Comparison of ENCODE assay signal across 1 cellular context in genomic region chr1:15171271-15171908, GRCh38.
TF ChIP-seq lines count a peak whose summit lies in the region.

No MANE protein-coding gene starts in this region.

TF ChIP-seq in K562, 482 proteins besides CTCF, POLR2A, EP300 and RAD21 (continues in another document):
- TF ChIP-seq, protein P1, sequence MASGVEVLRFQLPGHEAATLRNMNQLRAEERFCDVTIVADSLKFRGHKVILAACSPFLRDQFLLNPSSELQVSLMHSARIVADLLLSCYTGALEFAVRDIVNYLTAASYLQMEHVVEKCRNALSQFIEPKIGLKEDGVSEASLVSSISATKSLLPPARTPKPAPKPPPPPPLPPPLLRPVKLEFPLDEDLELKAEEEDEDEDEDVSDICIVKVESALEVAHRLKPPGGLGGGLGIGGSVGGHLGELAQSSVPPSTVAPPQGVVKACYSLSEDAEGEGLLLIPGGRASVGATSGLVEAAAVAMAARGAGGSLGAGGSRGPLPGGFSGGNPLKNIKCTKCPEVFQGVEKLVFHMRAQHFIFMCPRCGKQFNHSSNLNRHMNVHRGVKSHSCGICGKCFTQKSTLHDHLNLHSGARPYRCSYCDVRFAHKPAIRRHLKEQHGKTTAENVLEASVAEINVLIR (CRISPR knock-in tag; IDR thresholded peaks at IDR 0.05): no peak
- TF ChIP-seq NCOR1 (IDR thresholded peaks at IDR 0.05) (no peak), SP2 (IDR thresholded peaks at IDR 0.05; ENCODE audit: extremely low read depth, low read depth, low read length, poor library complexity, severe bottlenecking) (no peak), ESRRA (IDR thresholded peaks at IDR 0.05; ENCODE audit: borderline replicate concordance, low read depth) (peak; percentile 89), ZKSCAN1 (IDR thresholded peaks at IDR 0.05; ENCODE audit: low read depth, low read length) (no peak), ZNF143 (CRISPR knock-in tag; IDR thresholded peaks at IDR 0.05) (peak; percentile 57; the same call in 1 of the 2 replicates), ZFP36 (IDR thresholded peaks at IDR 0.05; ENCODE audit: low read depth, low read length, partially characterized antibody) (no peak), PML (IDR thresholded peaks at IDR 0.05; ENCODE audit: low read length) (no peak), NBN (IDR thresholded peaks at IDR 0.05; ENCODE audit: low read depth) (no peak), IFI16 (CRISPR knock-in tag; IDR thresholded peaks at IDR 0.05) (no peak), BMI1 (IDR thresholded peaks at IDR 0.05; ENCODE audit: low read length) (no peak), NR1H2 (CRISPR knock-in tag; IDR thresholded peaks at IDR 0.05) (no peak), TCFL5 (CRISPR knock-in tag; conservative IDR thresholded peaks at IDR 0.05) (no peak), ZNF707 (CRISPR knock-in tag; conservative IDR thresholded peaks at IDR 0.05) (no peak), ZNF184 (CRISPR knock-in tag; IDR thresholded peaks at IDR 0.05) (no peak), KLF6 (CRISPR knock-in tag; IDR thresholded peaks at IDR 0.05; ENCODE audit: borderline replicate concordance) (no peak), BRCA1 (IDR thresholded peaks at IDR 0.05) (no peak), BRCA1 (CRISPR knock-in tag; IDR thresholded peaks at IDR 0.05) (no peak), NRF1 (conservative IDR thresholded peaks at IDR 0.05 in 1 of 2, IDR thresholded peaks at IDR 0.05 in 1 of 2) (no peak), ZNF764 (CRISPR knock-in tag; IDR thresholded peaks at IDR 0.05; ENCODE audit: low read depth) (no peak), ZNF780A (CRISPR knock-in tag; IDR thresholded peaks at IDR 0.05) (no peak), ELF4 (CRISPR knock-in tag; IDR thresholded peaks at IDR 0.05) (no peak), USF1 (CRISPR knock-in tag; IDR thresholded peaks at IDR 0.05) (no peak), ADNP (tag; IDR thresholded peaks at IDR 0.05) (no peak), MEF2D (tag; conservative IDR thresholded peaks at IDR 0.05; ENCODE audit: low read depth) (0 out of 2 replicates have a peak, but pooled peaks have one; percentile 15), HMG20B (CRISPR knock-in tag; IDR thresholded peaks at IDR 0.05) (no peak), YY1 (IDR thresholded peaks at IDR 0.05; ENCODE audit: borderline replicate concordance in 1 of 3, control insufficient read depth in 1 of 3, extremely low read depth in 1 of 3, insufficient read depth in 3 of 3, insufficient read length in 1 of 3, insufficient replicate concordance in 2 of 3, low read depth in 1 of 3, low read length in 2 of 3) (no peak), HMG20A (CRISPR knock-in tag; conservative IDR thresholded peaks at IDR 0.05) (no peak), HNRNPL (IDR thresholded peaks at IDR 0.05; ENCODE audit: low read depth, low read length) (no peak), CTBP1 (IDR thresholded peaks at IDR 0.05; ENCODE audit: borderline replicate concordance) (peak; percentile 21; the same call in 1 of the 2 replicates), FOSL1 (tag; conservative IDR thresholded peaks at IDR 0.05) (no peak), PHF21A (IDR thresholded peaks at IDR 0.05; ENCODE audit: borderline replicate concordance, low read depth) (no peak), CHCHD3 (CRISPR knock-in tag; IDR thresholded peaks at IDR 0.05) (no peak), ZFX (CRISPR knock-in tag; IDR thresholded peaks at IDR 0.05) (no peak), ZNF197 (CRISPR knock-in tag; IDR thresholded peaks at IDR 0.05; ENCODE audit: low read depth) (no peak), TAL1 (IDR thresholded peaks at IDR 0.05) (no peak), HCFC1 (IDR thresholded peaks at IDR 0.05; ENCODE audit: low read depth, low read length) (peak; percentile 75), ZBTB49 (CRISPR knock-in tag; IDR thresholded peaks at IDR 0.05; ENCODE audit: borderline replicate concordance) (no peak), SIX5 (IDR thresholded peaks at IDR 0.05; ENCODE audit: borderline replicate concordance in 1 of 2, insufficient read depth in 1 of 2, low read depth in 1 of 2, low read length in 2 of 2) (peak; percentile 20 to 26; a peak in 2 of 4 replicates), RUNX1 (IDR thresholded peaks at IDR 0.05; ENCODE audit: low read depth) (no peak), GABPA (tag; conservative IDR thresholded peaks at IDR 0.05; ENCODE audit: low read depth) (peak; percentile 20; the same call in 1 of the 2 replicates), NELFE (IDR thresholded peaks at IDR 0.05; ENCODE audit: insufficient read depth, insufficient read length) (no peak), RAD51 (IDR thresholded peaks at IDR 0.05; ENCODE audit: borderline replicate concordance, low read depth) (no peak), TFAP4 (CRISPR knock-in tag; IDR thresholded peaks at IDR 0.05; ENCODE audit: borderline replicate concordance) (peak; percentile 84; the same call in 1 of the 2 replicates), MYNN (IDR thresholded peaks at IDR 0.05) (no peak), MYNN (CRISPR knock-in tag; IDR thresholded peaks at IDR 0.05) (no peak), TARDBP (IDR thresholded peaks at IDR 0.05) (no peak), ZNF253 (CRISPR knock-in tag; conservative IDR thresholded peaks at IDR 0.05) (no peak), TCF3 (CRISPR knock-in tag; IDR thresholded peaks at IDR 0.05) (no peak), NR2C1 (IDR thresholded peaks at IDR 0.05) (no peak), NR2C1 (tag; IDR thresholded peaks at IDR 0.05) (peak; percentile 49)
- TF ChIP-seq, protein P2, sequence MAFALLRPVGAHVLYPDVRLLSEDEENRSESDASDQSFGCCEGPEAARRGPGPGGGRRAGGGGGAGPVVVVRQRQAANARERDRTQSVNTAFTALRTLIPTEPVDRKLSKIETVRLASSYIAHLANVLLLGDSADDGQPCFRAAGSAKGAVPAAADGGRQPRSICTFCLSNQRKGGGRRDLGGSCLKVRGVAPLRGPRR (CRISPR knock-in tag; IDR thresholded peaks at IDR 0.05): no peak
- TF ChIP-seq, protein P3, sequence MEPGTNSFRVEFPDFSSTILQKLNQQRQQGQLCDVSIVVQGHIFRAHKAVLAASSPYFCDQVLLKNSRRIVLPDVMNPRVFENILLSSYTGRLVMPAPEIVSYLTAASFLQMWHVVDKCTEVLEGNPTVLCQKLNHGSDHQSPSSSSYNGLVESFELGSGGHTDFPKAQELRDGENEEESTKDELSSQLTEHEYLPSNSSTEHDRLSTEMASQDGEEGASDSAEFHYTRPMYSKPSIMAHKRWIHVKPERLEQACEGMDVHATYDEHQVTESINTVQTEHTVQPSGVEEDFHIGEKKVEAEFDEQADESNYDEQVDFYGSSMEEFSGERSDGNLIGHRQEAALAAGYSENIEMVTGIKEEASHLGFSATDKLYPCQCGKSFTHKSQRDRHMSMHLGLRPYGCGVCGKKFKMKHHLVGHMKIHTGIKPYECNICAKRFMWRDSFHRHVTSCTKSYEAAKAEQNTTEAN (CRISPR knock-in tag; IDR thresholded peaks at IDR 0.05): no peak
- TF ChIP-seq, protein P4, sequence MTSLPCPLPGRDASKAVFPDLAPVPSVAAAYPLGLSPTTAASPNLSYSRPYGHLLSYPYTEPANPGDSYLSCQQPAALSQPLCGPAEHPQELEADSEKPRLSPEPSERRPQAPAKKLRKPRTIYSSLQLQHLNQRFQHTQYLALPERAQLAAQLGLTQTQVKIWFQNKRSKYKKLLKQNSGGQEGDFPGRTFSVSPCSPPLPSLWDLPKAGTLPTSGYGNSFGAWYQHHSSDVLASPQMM (CRISPR knock-in tag; IDR thresholded peaks at IDR 0.05): no peak
- TF ChIP-seq, protein P5, sequence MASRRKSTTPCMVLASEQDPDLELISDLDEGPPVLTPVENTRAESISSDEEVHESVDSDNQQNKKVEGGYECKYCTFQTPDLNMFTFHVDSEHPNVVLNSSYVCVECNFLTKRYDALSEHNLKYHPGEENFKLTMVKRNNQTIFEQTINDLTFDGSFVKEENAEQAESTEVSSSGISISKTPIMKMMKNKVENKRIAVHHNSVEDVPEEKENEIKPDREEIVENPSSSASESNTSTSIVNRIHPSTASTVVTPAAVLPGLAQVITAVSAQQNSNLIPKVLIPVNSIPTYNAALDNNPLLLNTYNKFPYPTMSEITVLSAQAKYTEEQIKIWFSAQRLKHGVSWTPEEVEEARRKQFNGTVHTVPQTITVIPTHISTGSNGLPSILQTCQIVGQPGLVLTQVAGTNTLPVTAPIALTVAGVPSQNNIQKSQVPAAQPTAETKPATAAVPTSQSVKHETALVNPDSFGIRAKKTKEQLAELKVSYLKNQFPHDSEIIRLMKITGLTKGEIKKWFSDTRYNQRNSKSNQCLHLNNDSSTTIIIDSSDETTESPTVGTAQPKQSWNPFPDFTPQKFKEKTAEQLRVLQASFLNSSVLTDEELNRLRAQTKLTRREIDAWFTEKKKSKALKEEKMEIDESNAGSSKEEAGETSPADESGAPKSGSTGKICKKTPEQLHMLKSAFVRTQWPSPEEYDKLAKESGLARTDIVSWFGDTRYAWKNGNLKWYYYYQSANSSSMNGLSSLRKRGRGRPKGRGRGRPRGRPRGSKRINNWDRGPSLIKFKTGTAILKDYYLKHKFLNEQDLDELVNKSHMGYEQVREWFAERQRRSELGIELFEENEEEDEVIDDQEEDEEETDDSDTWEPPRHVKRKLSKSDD (conservative IDR thresholded peaks at IDR 0.05; ENCODE audit: low read length): no peak
- TF ChIP-seq, protein P6, sequence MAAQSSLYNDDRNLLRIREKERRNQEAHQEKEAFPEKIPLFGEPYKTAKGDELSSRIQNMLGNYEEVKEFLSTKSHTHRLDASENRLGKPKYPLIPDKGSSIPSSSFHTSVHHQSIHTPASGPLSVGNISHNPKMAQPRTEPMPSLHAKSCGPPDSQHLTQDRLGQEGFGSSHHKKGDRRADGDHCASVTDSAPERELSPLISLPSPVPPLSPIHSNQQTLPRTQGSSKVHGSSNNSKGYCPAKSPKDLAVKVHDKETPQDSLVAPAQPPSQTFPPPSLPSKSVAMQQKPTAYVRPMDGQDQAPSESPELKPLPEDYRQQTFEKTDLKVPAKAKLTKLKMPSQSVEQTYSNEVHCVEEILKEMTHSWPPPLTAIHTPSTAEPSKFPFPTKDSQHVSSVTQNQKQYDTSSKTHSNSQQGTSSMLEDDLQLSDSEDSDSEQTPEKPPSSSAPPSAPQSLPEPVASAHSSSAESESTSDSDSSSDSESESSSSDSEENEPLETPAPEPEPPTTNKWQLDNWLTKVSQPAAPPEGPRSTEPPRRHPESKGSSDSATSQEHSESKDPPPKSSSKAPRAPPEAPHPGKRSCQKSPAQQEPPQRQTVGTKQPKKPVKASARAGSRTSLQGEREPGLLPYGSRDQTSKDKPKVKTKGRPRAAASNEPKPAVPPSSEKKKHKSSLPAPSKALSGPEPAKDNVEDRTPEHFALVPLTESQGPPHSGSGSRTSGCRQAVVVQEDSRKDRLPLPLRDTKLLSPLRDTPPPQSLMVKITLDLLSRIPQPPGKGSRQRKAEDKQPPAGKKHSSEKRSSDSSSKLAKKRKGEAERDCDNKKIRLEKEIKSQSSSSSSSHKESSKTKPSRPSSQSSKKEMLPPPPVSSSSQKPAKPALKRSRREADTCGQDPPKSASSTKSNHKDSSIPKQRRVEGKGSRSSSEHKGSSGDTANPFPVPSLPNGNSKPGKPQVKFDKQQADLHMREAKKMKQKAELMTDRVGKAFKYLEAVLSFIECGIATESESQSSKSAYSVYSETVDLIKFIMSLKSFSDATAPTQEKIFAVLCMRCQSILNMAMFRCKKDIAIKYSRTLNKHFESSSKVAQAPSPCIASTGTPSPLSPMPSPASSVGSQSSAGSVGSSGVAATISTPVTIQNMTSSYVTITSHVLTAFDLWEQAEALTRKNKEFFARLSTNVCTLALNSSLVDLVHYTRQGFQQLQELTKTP (IDR thresholded peaks at IDR 0.05; ENCODE audit: low read depth in 1 of 2, partially characterized antibody in 2 of 2): peak in 1 of 2 experiments; percentile 89
- TF ChIP-seq, protein P7, sequence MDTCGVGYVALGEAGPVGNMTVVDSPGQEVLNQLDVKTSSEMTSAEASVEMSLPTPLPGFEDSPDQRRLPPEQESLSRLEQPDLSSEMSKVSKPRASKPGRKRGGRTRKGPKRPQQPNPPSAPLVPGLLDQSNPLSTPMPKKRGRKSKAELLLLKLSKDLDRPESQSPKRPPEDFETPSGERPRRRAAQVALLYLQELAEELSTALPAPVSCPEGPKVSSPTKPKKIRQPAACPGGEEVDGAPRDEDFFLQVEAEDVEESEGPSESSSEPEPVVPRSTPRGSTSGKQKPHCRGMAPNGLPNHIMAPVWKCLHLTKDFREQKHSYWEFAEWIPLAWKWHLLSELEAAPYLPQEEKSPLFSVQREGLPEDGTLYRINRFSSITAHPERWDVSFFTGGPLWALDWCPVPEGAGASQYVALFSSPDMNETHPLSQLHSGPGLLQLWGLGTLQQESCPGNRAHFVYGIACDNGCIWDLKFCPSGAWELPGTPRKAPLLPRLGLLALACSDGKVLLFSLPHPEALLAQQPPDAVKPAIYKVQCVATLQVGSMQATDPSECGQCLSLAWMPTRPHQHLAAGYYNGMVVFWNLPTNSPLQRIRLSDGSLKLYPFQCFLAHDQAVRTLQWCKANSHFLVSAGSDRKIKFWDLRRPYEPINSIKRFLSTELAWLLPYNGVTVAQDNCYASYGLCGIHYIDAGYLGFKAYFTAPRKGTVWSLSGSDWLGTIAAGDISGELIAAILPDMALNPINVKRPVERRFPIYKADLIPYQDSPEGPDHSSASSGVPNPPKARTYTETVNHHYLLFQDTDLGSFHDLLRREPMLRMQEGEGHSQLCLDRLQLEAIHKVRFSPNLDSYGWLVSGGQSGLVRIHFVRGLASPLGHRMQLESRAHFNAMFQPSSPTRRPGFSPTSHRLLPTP (IDR thresholded peaks at IDR 0.05; ENCODE audit: borderline replicate concordance, extremely low read depth, insufficient read length): no peak
